ENCODE assay signal across 22 cellular contexts in the genomic region with DNA sequence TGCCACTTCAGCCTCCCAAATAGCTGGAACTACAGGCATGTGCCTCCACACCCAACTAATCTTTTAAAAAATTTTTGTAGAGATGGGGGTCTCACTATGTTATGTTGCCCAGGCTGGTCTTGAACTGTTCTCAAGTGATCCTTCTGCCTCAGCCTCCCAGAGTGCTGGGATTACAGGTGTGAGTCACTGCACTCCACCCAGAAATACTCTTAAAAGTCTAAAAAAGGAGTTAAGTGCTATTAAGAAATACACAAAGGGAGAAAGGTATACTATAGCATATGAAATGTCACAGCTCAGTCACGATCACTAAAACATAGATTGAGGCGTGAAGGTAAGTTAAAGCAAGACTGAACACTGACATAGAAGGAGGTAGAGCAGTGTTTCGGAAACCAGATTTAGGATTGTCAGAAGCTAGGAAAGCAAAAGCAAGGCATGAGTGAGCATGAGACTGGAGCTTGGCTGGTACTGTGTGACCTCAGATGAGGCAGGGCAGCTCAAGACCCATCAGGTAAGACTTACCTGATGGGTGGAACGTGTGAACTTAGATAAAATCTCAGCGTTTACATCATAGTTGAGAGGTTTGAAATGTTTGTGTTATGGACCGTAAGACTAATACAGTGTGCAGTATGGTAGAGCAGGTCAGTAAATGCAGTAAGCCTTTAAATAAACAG. TPM values are rescaled to one million over a fixed set of nuclear protein-coding genes. Genes with fewer than 3 reads are reported as not detected.
DNase-seq lines count a peak whose midpoint lies in the region; ATAC-seq, FAIRE-seq and TF ChIP-seq lines count a peak whose summit lies in the region.
"Had no signal": no experiment of that assay in that cellular context is flagged by ENCODE, and none has a peak within 500 bp of the region (broad histone marks: within the 10 kb centered on the region; RNA-seq: fewer than 3 reads in every experiment).

No MANE protein-coding gene starts in this region.

- no peak for ATAC-seq in memory B cell (ENCODE audit: low read depth)
- ATAC-seq: activated naive CD4-positive, alpha-beta T cell treated with anti-CD3 and anti-CD28 coated beads, Interleukin-2, amount 50 U/mL, for 72 hours; Right ventricle myocardium inferior; stimulated activated effector memory CD8-positive, alpha-beta T cell treated with anti-CD3 and anti-CD28 coated beads, Interleukin-12 subunit alpha, Interleukin-12 subunit beta, amount 100 ng/mL, for 72 hours had no signal

- H3K4me3 Mint-ChIP-seq in chondrocyte (ENCODE audit: unreplicated experiment) (no peak overlapping the region), memory B cell (no peak overlapping the region)
- H3K4me3 Mint-ChIP-seq: activated B cell treated with CpG ODN at 0.5 μM for 24 hours; stimulated activated effector memory CD8-positive, alpha-beta T cell treated with anti-CD3 and anti-CD28 coated beads, Interleukin-12 subunit alpha, Interleukin-12 subunit beta, amount 100 ng/mL, for 72 hours had no signal

- no peak for TF ChIP-seq CTCF in chondrocyte (IDR thresholded peaks at IDR 0.05)

- H3K4me1 Mint-ChIP-seq in chondrocyte (ENCODE audit: low read depth): peaks cover 37% of the 10 kb centered on the region
- H3K4me1 Mint-ChIP-seq in memory B cell: peaks cover 22% of the 10 kb centered on the region

- intact Hi-C loops in posterior vena cava (cut with DNase I): no loop called here

- TF ChIP-seq POLR2A in GM12891 (IDR thresholded peaks at IDR 0.05; ENCODE audit: low read depth, low read length): no peak

- no peak for DNase-seq in GM12891 (ENCODE audit: insufficient read length, low spot score)
- peak; percentile 18 for DNase-seq in HT-29 (ENCODE audit: low spot score)
- DNase-seq in chondrocyte (ENCODE audit: low spot score): no peak
- DNase-seq in memory B cell (ENCODE audit: low spot score in 2 of 2): no peak
- no peak for DNase-seq in NCI-H1694 (lab: John Stamatoyannopoulos, UW)
- no peak for DNase-seq in posterior vena cava (ENCODE audit: low spot score)
- no peak for DNase-seq in GM03348 (ENCODE audit: low spot score)
- DNase-seq: activated B cell treated with CpG ODN at 0.5 μM for 24 hours; activated CD4-positive, alpha-beta T cell treated with anti-CD3 and anti-CD28 coated beads, Interleukin-2, amount 50 U/mL, for 4 hours; activated CD8-positive, alpha-beta memory T cell treated with anti-CD3 and anti-CD28 coated beads, Interleukin-2, amount 50 U/mL, for 4 hours; aorta; EL; islet precursor cell; mesenchymal stem cell; MM.1S; NCI-H1417 treated with DMSO at 0.1 percent for 48 hours; NCI-H2107; NCI-H524 had no signal

- peaks cover 4% of the 10 kb centered on the region for H3K36me3 Mint-ChIP-seq in chondrocyte (ENCODE audit: low read depth)
- peaks cover 10% of the 10 kb centered on the region for H3K36me3 Mint-ChIP-seq in memory B cell
- H3K36me3 Mint-ChIP-seq: activated naive CD4-positive, alpha-beta T cell treated with anti-CD3 and anti-CD28 coated beads, Interleukin-2, amount 50 U/mL, for 72 hours; stimulated activated effector memory CD8-positive, alpha-beta T cell treated with anti-CD3 and anti-CD28 coated beads, Interleukin-12 subunit alpha, Interleukin-12 subunit beta, amount 100 ng/mL, for 72 hours had no signal

- H3K27me3 Mint-ChIP-seq in chondrocyte (ENCODE audit: low read depth) (no peaks in the 10 kb centered on the region), memory B cell (no peaks in the 10 kb centered on the region)
- H3K27me3 Mint-ChIP-seq: activated B cell treated with CpG ODN at 0.5 μM for 24 hours had no signal

- FAIRE-seq in GM12891 (lab: Jason Lieb, UNC): peak; percentile 50
- FAIRE-seq: endometrium had no signal

- H3K9me3 Mint-ChIP-seq in chondrocyte (ENCODE audit: low read depth) (no peaks in the 10 kb centered on the region), memory B cell (no peaks in the 10 kb centered on the region)
- H3K9me3 Mint-ChIP-seq: activated B cell treated with CpG ODN at 0.5 μM for 24 hours; activated naive CD4-positive, alpha-beta T cell treated with anti-CD3 and anti-CD28 coated beads, Interleukin-2, amount 50 U/mL, for 72 hours; stimulated activated effector memory CD8-positive, alpha-beta T cell treated with anti-CD3 and anti-CD28 coated beads, Interleukin-12 subunit alpha, Interleukin-12 subunit beta, amount 100 ng/mL, for 72 hours had no signal

- peak overlapping the region; percentile 9 for H3K27ac Mint-ChIP-seq in chondrocyte (ENCODE audit: unreplicated experiment)
- H3K27ac Mint-ChIP-seq in memory B cell: peak overlapping the region; percentile 75
- H3K27ac Mint-ChIP-seq: activated B cell treated with CpG ODN at 0.5 μM for 24 hours; activated naive CD4-positive, alpha-beta T cell treated with anti-CD3 and anti-CD28 coated beads, Interleukin-2, amount 50 U/mL, for 72 hours; stimulated activated effector memory CD8-positive, alpha-beta T cell treated with anti-CD3 and anti-CD28 coated beads, Interleukin-12 subunit alpha, Interleukin-12 subunit beta, amount 100 ng/mL, for 72 hours had no signal

TF ChIP-seq in GM12891, 5 proteins besides CTCF, POLR2A, EP300 and RAD21:
- TF ChIP-seq POU2F2 (IDR thresholded peaks at IDR 0.05; ENCODE audit: low read depth, low read length) (no peak), TAF1 (IDR thresholded peaks at IDR 0.05; ENCODE audit: low read depth, low read length) (no peak), POLR2AphosphoS5 (IDR thresholded peaks at IDR 0.05; ENCODE audit: low read depth, low read length) (no peak), SPI1 (IDR thresholded peaks at IDR 0.05; ENCODE audit: low read depth, low read length) (no peak), PAX5 (IDR thresholded peaks at IDR 0.05; ENCODE audit: insufficient read depth, low read length, severe bottlenecking) (no peak)

RNA-seq across cellular contexts. Expression of a gene that starts 9.2 kb away (rescaled TPM):
- polyA plus RNA-seq in GM12891 (2012; ENCODE audit: low read depth, missing spikeins): 3.8 TPM
- 3.2 and 4.7 TPM in 2 replicates for total RNA-seq in HT-29 (2014; rRNA removed; shearing (Covaris generic))
- total RNA-seq in chondrocyte (17.4 to 25.3 TPM (median 24.7 TPM) in 3 replicates), posterior vena cava (10 to 100 TPM; 17.8 to 34.5 TPM)

RNA-seq across cellular contexts. Expression of a gene that starts 49.1 kb away (rescaled TPM):
- 0.18 TPM for polyA plus RNA-seq in GM12891 (2012; ENCODE audit: low read depth, missing spikeins)
- total RNA-seq in HT-29 (2014; rRNA removed; shearing (Covaris generic)): 24.0 and 29.2 TPM in 2 replicates
- total RNA-seq in chondrocyte (0.63 to 1.1 TPM (median 0.82 TPM) in 3 replicates), posterior vena cava (1 to 10 TPM; 3.4 to 3.7 TPM)
